Comparison of ENCODE assay signal across 1 cellular context in the genomic region with DNA sequence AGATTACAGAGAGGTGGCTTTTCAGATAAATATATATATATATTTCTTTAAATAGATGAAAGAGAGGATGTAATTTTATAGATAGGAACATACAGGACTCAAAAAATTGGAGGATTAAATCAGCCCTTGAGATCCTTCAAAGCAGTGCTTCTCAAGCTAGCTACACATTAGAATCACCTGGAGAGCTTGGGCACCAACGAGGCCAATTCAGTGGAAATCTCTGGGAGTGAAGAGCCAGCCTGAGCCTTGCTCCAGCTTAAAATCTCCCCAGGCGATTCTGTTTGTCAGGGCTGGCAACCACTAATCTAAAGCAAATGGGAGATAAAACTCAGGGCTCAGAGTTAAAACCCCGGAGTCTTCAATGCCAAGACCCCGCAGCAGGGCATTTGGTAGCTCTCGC.
A peak's percentile ranks its signal among the peaks of the same experiment; 100 is the strongest.
TF ChIP-seq lines count a peak whose summit lies in the region.

No MANE protein-coding gene starts in this region.

TF ChIP-seq in HEK293, 187 proteins besides CTCF, POLR2A, EP300 and RAD21:
- TF ChIP-seq, protein P1, sequence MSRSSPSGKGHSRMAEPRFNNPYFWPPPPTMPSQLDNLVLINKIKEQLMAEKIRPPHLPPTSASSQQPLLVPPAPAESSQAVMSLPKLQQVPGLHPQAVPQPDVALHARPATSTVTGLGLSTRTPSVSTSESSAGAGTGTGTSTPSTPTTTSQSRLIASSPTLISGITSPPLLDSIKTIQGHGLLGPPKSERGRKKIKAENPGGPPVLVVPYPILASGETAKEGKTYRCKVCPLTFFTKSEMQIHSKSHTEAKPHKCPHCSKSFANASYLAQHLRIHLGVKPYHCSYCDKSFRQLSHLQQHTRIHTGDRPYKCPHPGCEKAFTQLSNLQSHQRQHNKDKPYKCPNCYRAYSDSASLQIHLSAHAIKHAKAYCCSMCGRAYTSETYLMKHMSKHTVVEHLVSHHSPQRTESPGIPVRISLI (tag by site-specific recombination; IDR thresholded peaks at IDR 0.05): 0 out of 2 replicates have a peak, but pooled peaks have one; percentile 10
- TF ChIP-seq ZNF16 (tag by site-specific recombination; IDR thresholded peaks at IDR 0.05; ENCODE audit: low read depth) (no peak), ZNF416 (tag by site-specific recombination; IDR thresholded peaks at IDR 0.05) (no peak), TRIM28 (IDR thresholded peaks at IDR 0.05; ENCODE audit: borderline replicate concordance, low read length) (no peak)
- TF ChIP-seq, protein P2, sequence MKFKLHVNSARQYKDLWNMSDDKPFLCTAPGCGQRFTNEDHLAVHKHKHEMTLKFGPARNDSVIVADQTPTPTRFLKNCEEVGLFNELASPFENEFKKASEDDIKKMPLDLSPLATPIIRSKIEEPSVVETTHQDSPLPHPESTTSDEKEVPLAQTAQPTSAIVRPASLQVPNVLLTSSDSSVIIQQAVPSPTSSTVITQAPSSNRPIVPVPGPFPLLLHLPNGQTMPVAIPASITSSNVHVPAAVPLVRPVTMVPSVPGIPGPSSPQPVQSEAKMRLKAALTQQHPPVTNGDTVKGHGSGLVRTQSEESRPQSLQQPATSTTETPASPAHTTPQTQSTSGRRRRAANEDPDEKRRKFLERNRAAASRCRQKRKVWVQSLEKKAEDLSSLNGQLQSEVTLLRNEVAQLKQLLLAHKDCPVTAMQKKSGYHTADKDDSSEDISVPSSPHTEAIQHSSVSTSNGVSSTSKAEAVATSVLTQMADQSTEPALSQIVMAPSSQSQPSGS (tag by site-specific recombination; IDR thresholded peaks at IDR 0.05; ENCODE audit: low read depth): no peak
- TF ChIP-seq, protein P3, sequence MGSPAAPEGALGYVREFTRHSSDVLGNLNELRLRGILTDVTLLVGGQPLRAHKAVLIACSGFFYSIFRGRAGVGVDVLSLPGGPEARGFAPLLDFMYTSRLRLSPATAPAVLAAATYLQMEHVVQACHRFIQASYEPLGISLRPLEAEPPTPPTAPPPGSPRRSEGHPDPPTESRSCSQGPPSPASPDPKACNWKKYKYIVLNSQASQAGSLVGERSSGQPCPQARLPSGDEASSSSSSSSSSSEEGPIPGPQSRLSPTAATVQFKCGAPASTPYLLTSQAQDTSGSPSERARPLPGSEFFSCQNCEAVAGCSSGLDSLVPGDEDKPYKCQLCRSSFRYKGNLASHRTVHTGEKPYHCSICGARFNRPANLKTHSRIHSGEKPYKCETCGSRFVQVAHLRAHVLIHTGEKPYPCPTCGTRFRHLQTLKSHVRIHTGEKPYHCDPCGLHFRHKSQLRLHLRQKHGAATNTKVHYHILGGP (tag by site-specific recombination; IDR thresholded peaks at IDR 0.05): no peak
